In genomic region chr7:7566651-7567611, GRCh38 we compare ENCODE assay signal across 8 cellular contexts. TPM values are rescaled to one million over a fixed set of nuclear protein-coding genes. Genes with fewer than 3 reads are reported as not detected.
DNase-seq lines count a peak whose midpoint lies in the region; ATAC-seq, FAIRE-seq and TF ChIP-seq lines count a peak whose summit lies in the region.

Gene MIOS (plus strand): TSS chr7:7566884. CDS start chr7:7572476, 5,592 bp downstream.

- FAIRE-seq in frontal cortex (lab: Jason Lieb, UNC), result no peak

- no peak within 1 kb of the TSS for H3K27ac ChIP-seq in SK-N-MC
- peak within 1 kb of the TSS; percentile 88 for H3K27ac ChIP-seq in neutrophil
- peak within 1 kb of the TSS; percentile 70 for H3K27ac ChIP-seq in substantia nigra (ENCODE audit: low read depth, low read length, poor library complexity, severe bottlenecking)

- no peaks in the 10 kb centered on the region for H3K9me3 Mint-ChIP-seq in activated naive CD4-positive, alpha-beta T cell treated with anti-CD3 and anti-CD28 coated beads for 36 hours

- no peak for TF ChIP-seq EP300 in Ishikawa (IDR thresholded peaks at IDR 0.05; ENCODE audit: borderline replicate concordance)

- H3K27ac Mint-ChIP-seq in activated naive CD4-positive, alpha-beta T cell treated with anti-CD3 and anti-CD28 coated beads for 36 hours, result peak within 1 kb of the TSS; percentile 63

- H3K4me1 Mint-ChIP-seq in activated naive CD4-positive, alpha-beta T cell treated with anti-CD3 and anti-CD28 coated beads for 36 hours (ENCODE audit: low read depth), result peaks cover 30% of the 10 kb centered on the region

- peaks cover 50 to 54% of the 10 kb centered on the region in 2 experiments for H3K4me1 ChIP-seq in neutrophil (ENCODE audit: control insufficient read depth in 1 of 2, insufficient read depth in 1 of 2, low read depth in 1 of 2, low read length in 1 of 2)

- no peaks in the 10 kb centered on the region for H3K36me3 ChIP-seq in SK-N-MC (ENCODE audit: insufficient read depth, low read length)
- no peaks in the 10 kb centered on the region for H3K36me3 ChIP-seq in neutrophil

- peak; percentile 70 for ATAC-seq in GM21619 (IDR thresholded peaks at IDR 0.05; ENCODE audit: unreplicated experiment)

- DNase-seq in EH (ENCODE audit: low read depth) (peak; percentile 80), SK-N-MC (ENCODE audit: low read depth, low spot score) (no peak), frontal cortex (ENCODE audit: low spot score in 2 of 2) (peak; percentile 90), substantia nigra (lab: John Stamatoyannopoulos, UW) (peak; percentile 27 to 87 (median 68))
- peak; percentile 76 for DNase-seq in activated naive CD4-positive, alpha-beta T cell treated with anti-CD3 and anti-CD28 coated beads for 36 hours

- TF ChIP-seq RAD21 in Ishikawa (IDR thresholded peaks at IDR 0.05; ENCODE audit: low read depth), result no peak

- TF ChIP-seq CTCF in neutrophil (IDR thresholded peaks at IDR 0.05), result peak; percentile 43

- H3K4me3 Mint-ChIP-seq in activated naive CD4-positive, alpha-beta T cell treated with anti-CD3 and anti-CD28 coated beads for 36 hours, result peak within 1 kb of the TSS; percentile 80

- intact Hi-C loops in activated naive CD4-positive, alpha-beta T cell treated with anti-CD3 and anti-CD28 coated beads for 36 hours (cut with micrococcal nuclease), result loop anchor here (1.0 to 10.0 kb wide), 8 partner anchors 73 to 860 kb away; partner anchors contain the start of genes C1GALT1, GLCCI1, UMAD1 and ZNF12

- H3K9me3 ChIP-seq in SK-N-MC (ENCODE audit: low read depth, low read length), result no peaks in the 10 kb centered on the region
- H3K9me3 ChIP-seq in neutrophil, result no peaks in the 10 kb centered on the region

- H3K36me3 Mint-ChIP-seq in activated naive CD4-positive, alpha-beta T cell treated with anti-CD3 and anti-CD28 coated beads for 36 hours (ENCODE audit: low read depth), result peaks cover 14% of the 10 kb centered on the region

- H3K4me3 ChIP-seq in SK-N-MC (peak within 1 kb of the TSS; percentile 84), neutrophil (ENCODE audit: low read depth in 1 of 2, low read length in 1 of 2) (peak within 1 kb of the TSS; percentile 75)

- no peaks in the 10 kb centered on the region for H3K27me3 ChIP-seq in neutrophil

- no peaks in the 10 kb centered on the region for H3K27me3 Mint-ChIP-seq in activated naive CD4-positive, alpha-beta T cell treated with anti-CD3 and anti-CD28 coated beads for 36 hours (ENCODE audit: low read depth)

- peak within 1 kb of the TSS; percentile 84 for H3K9ac ChIP-seq in SK-N-MC (ENCODE audit: insufficient read length)

- CTCF ChIA-PET in activated naive CD4-positive, alpha-beta T cell treated with anti-CD3 and anti-CD28 coated beads for 36 hours (lab: Charles Lee), result no interaction called here

TF ChIP-seq in Ishikawa, 13 proteins besides CTCF, POLR2A, EP300 and RAD21:
- no peak for TF ChIP-seq CREB1 (IDR thresholded peaks at IDR 0.05; ENCODE audit: low read depth)
- peak; percentile 42; the same call in 1 of the 2 replicates for TF ChIP-seq USF1 (IDR thresholded peaks at IDR 0.05)
- no peak for TF ChIP-seq CEBPB (IDR thresholded peaks at IDR 0.05)
- TF ChIP-seq REST (IDR thresholded peaks at IDR 0.05; ENCODE audit: low read depth), result peak; percentile 4; the same call in 1 of the 2 replicates
- no peak for TF ChIP-seq TEAD4 (IDR thresholded peaks at IDR 0.05)
- no peak for TF ChIP-seq EGR1 (IDR thresholded peaks at IDR 0.05)
- peak; percentile 9; the same call in 1 of the 2 replicates for TF ChIP-seq MAX (IDR thresholded peaks at IDR 0.05)
- TF ChIP-seq ZBTB7A (IDR thresholded peaks at IDR 0.05; ENCODE audit: low read depth), result peak; percentile 92; the same call in 1 of the 2 replicates
- no peak for TF ChIP-seq FOXM1 (IDR thresholded peaks at IDR 0.05; ENCODE audit: borderline replicate concordance, low read depth)
- peak; percentile 43; the same call in 1 of the 2 replicates for TF ChIP-seq TAF1 (IDR thresholded peaks at IDR 0.05; ENCODE audit: low read depth)
- no peak for TF ChIP-seq NFIC (IDR thresholded peaks at IDR 0.05)
- TF ChIP-seq TCF12 (IDR thresholded peaks at IDR 0.05; ENCODE audit: low read depth), result no peak
- TF ChIP-seq YY1 (IDR thresholded peaks at IDR 0.05; ENCODE audit: low read depth), result peak; percentile 91
TF ChIP-seq in Ishikawa: peak in this region for 6.

RNA-seq across cellular contexts. Expression of gene MIOS, which starts in this region (rescaled TPM):
- total RNA-seq in activated naive CD4-positive, alpha-beta T cell treated with anti-CD3 and anti-CD28 coated beads for 36 hours, result 10 to 100 TPM; 40.6 to 43.0 TPM
- total RNA-seq in frontal cortex, result 72.2 TPM
